25 cellular contexts compared by ENCODE assay signal in genomic region chr2:199433204-199433832, GRCh38.
A peak's percentile ranks its signal among the peaks of the same experiment; 100 is the strongest.
DNase-seq lines count a peak whose midpoint lies in the region; ATAC-seq, FAIRE-seq and TF ChIP-seq lines count a peak whose summit lies in the region.
"Had no signal": no experiment of that assay in that cellular context is flagged by ENCODE, and none has a peak within 500 bp of the region (broad histone marks: within the 10 kb centered on the region; RNA-seq: fewer than 3 reads in every experiment).

No MANE protein-coding gene starts in this region.

- CTCF ChIA-PET in HEK293 (lab: Yijun Ruan, JAX): interaction anchor here (0.9 kb wide), 1 partner anchor 20 kb away, joined by 3 read pairs; no protein-coding TSS in a partner anchor

- peaks cover 3 to 25% of the 10 kb centered on the region in 2 experiments; a peak in 2 of 3 replicates for H3K36me3 ChIP-seq in HEK293 (ENCODE audit: control insufficient read depth in 2 of 2, insufficient read depth in 1 of 2, low read length in 2 of 2)
- H3K36me3 ChIP-seq: gastroesophageal sphincter, sigmoid colon, upper lobe of left lung had no signal

- no peak for TF ChIP-seq CTCF in HEK293 (tag by site-specific recombination; IDR thresholded peaks at IDR 0.05)

- H3K9me3 ChIP-seq in HEK293 (ENCODE audit: control insufficient read depth, insufficient read depth, low read depth, low read length): no peaks in the 10 kb centered on the region
- H3K9me3 ChIP-seq: gastroesophageal sphincter, sigmoid colon, SK-N-SH, stomach, upper lobe of left lung had no signal

- POLR2A ChIA-PET in HEK293 (lab: Yijun Ruan, JAX): no interaction called here

- peaks cover 20% of the 10 kb centered on the region for H3K4me1 ChIP-seq in HEK293 (ENCODE audit: control insufficient read depth, insufficient read depth, low read length)
- H3K4me1 ChIP-seq: gastroesophageal sphincter, sigmoid colon, stomach, upper lobe of left lung had no signal

- no peak overlapping the region for H3K27ac ChIP-seq in HEK293 (ENCODE audit: extremely low read depth, low read depth, low read length)
- H3K27ac ChIP-seq: gastroesophageal sphincter, sigmoid colon, stomach, upper lobe of left lung had no signal

- H3K4me3 ChIP-seq in HEK293 (ENCODE audit: low read depth, low read length): no peak overlapping the region
- H3K4me3 ChIP-seq: gastroesophageal sphincter, sigmoid colon, stomach, upper lobe of left lung had no signal

- peak; percentile 96 for FAIRE-seq in RCC 7860 (lab: Jason Lieb, UNC)
- FAIRE-seq: GM12891 had no signal

- ATAC-seq in GM21528 (IDR thresholded peaks at IDR 0.05; ENCODE audit: low FRiP score, unreplicated experiment): no peak
- ATAC-seq: gastroesophageal sphincter, left ventricle myocardium superior had no signal

- DNase-seq in COLO668 (lab: John Stamatoyannopoulos, UW; ENCODE audit: unreplicated experiment) (peak; percentile 47), RCC 7860 (ENCODE audit: low spot score) (peak; percentile 78), kidney tubule cell (ENCODE audit: low spot score) (peak; percentile 39), ecto neural progenitor cell (ENCODE audit: low spot score) (no peak), NCI-H82 (lab: John Stamatoyannopoulos, UW) (no peak)
- no peak for DNase-seq in activated CD4-positive, alpha-beta T cell treated with anti-CD3 and anti-CD28 coated beads for 48 hours
- DNase-seq: activated CD8-positive, alpha-beta memory T cell treated with anti-CD3 and anti-CD28 coated beads, Interleukin-2, amount 50 U/mL, for 4 hours; activated gamma-delta T cell; Calu3; dorsolateral prefrontal cortex; erythroblast; GF-D8; left ventricle myocardium superior; NCI-H1694; NCI-H526 treated with DMSO at 0.1 percent for 48 hours; sigmoid colon; SK-N-SH; stimulated activated CD4-positive, alpha-beta T cell treated with anti-CD3 and anti-CD28 coated beads, Interleukin-1b, Interleukin-23, amount 100 ng/mL, for 48 hours; stomach; T1000; upper lobe of left lung had no signal

TF ChIP-seq in HEK293, 187 proteins besides CTCF, POLR2A, EP300 and RAD21:
- TF ChIP-seq ZNF2 (tag by site-specific recombination; IDR thresholded peaks at IDR 0.05) (no peak), ZNF114 (tag by site-specific recombination; IDR thresholded peaks at IDR 0.05) (no peak), KLF10 (tag by site-specific recombination; IDR thresholded peaks at IDR 0.05) (no peak), ZNF549 (tag by site-specific recombination; IDR thresholded peaks at IDR 0.05) (no peak), GLIS2 (tag by site-specific recombination; IDR thresholded peaks at IDR 0.05) (no peak), MEIS1 (CRISPR knock-in tag; IDR thresholded peaks at IDR 0.05; ENCODE audit: borderline replicate concordance) (no peak), GFI1B (tag by site-specific recombination; IDR thresholded peaks at IDR 0.05) (0 out of 2 replicates have a peak, but pooled peaks have one; percentile 58), ZBTB17 (tag by site-specific recombination; IDR thresholded peaks at IDR 0.05) (peak; percentile 25; the same call in 1 of the 2 replicates), ZNF830 (tag by site-specific recombination; IDR thresholded peaks at IDR 0.05; ENCODE audit: low read depth) (no peak), ZBTB48 (tag by site-specific recombination; IDR thresholded peaks at IDR 0.05) (no peak), PRDM4 (tag by site-specific recombination; IDR thresholded peaks at IDR 0.05) (no peak), ZNF292 (tag by site-specific recombination; IDR thresholded peaks at IDR 0.05; ENCODE audit: borderline replicate concordance, low read depth) (no peak), ZNF223 (tag by site-specific recombination; IDR thresholded peaks at IDR 0.05) (no peak), PRDM1 (tag by site-specific recombination; IDR thresholded peaks at IDR 0.05) (0 out of 2 replicates have a peak, but pooled peaks have one; percentile 9), SP7 (tag by site-specific recombination; IDR thresholded peaks at IDR 0.05) (peak; percentile 73), ZNF404 (tag by site-specific recombination; IDR thresholded peaks at IDR 0.05) (no peak)

Comparison
In these comparisons a context has a peak if more than half of its experiments do, and no peak if none do; other contexts are left out.
1. DNase-seq: peak in COLO668 (single experiment), RCC 7860 (single experiment) and kidney tubule cell (single experiment); none in ecto neural progenitor cell (single experiment), activated CD4-positive, alpha-beta T cell treated with anti-CD3 and anti-CD28 coated beads for 48 hours (single experiment) and NCI-H82 (single experiment).